In genomic region chr16:83624436-83625120, GRCh38 we compare ENCODE assay signal across 23 cellular contexts.
"Had no signal": no experiment of that assay in that cellular context is flagged by ENCODE, and none has a peak within 500 bp of the region (broad histone marks: within the 10 kb centered on the region; RNA-seq: fewer than 3 reads in every experiment).

No MANE protein-coding gene starts in this region.

- H3K27ac ChIP-seq: brain microvascular endothelial cell, dorsolateral prefrontal cortex, epithelial cell of prostate, foreskin keratinocyte, left ventricle myocardium inferior, tibial nerve had no signal

- DNase-seq: activated CD4-positive, alpha-beta T cell treated with anti-CD3 and anti-CD28 coated beads, Interleukin-2, amount 10 ng/mL, durations not matched to agents 7 days and 5 days; activated CD8-positive, alpha-beta memory T cell treated with anti-CD3 and anti-CD28 coated beads, Interleukin-2, amount 50 U/mL, for 48 hours; activated CD8-positive, alpha-beta T cell treated with anti-CD3 and anti-CD28 coated beads, Interleukin-2, amount 10 ng/mL, durations not matched to agents 7 days and 5 days; activated effector memory CD4-positive, alpha-beta T cell treated with anti-CD3 and anti-CD28 coated beads, Interleukin-2, amount 50 U/mL, for 16 hours; activated naive CD4-positive, alpha-beta T cell treated with anti-CD3 and anti-CD28 coated beads, Interleukin-2, amount 50 U/mL, for 16 hours; activated T-cell treated with anti-CD3 and anti-CD28 coated beads, Interleukin-2, amount 50 U/mL, for 72 hours; aorta; brain microvascular endothelial cell; central memory CD4-positive, alpha-beta T cell; dorsolateral prefrontal cortex; endodermal cell; foreskin keratinocyte; hippocampal formation; left ventricle myocardium inferior; mammary epithelial cell; midbrain; nucleus accumbens; posterior cingulate gyrus; stimulated activated CD4-positive, alpha-beta T cell treated with anti-CD3 and anti-CD28 coated beads, Interleukin-2, amount 100 ng/mL, for 24 hours; stimulated activated naive CD8-positive, alpha-beta T cell treated with anti-CD3 and anti-CD28 coated beads, Interleukin-15, Interleukin-2, amounts not matched to agents 100 U/mL and 50 U/mL, for 24 hours; T1000 had no signal

- H3K36me3 ChIP-seq: brain microvascular endothelial cell, left ventricle myocardium inferior, tibial nerve had no signal

- H3K27me3 ChIP-seq: brain microvascular endothelial cell, dorsolateral prefrontal cortex, foreskin keratinocyte, tibial nerve had no signal

- H3K4me3 ChIP-seq: dorsolateral prefrontal cortex, left ventricle myocardium inferior, tibial nerve had no signal

- H3K9me3 ChIP-seq: left ventricle myocardium inferior, tibial nerve had no signal

- H3K4me1 ChIP-seq: foreskin keratinocyte, left ventricle myocardium inferior, tibial nerve had no signal
